In genomic region chr20:3010985-3011723, GRCh38 we compare ENCODE assay signal across 11 cellular contexts. TPM values are rescaled to one million over a fixed set of nuclear protein-coding genes. Genes with fewer than 3 reads are reported as not detected.
DNase-seq lines count a peak whose midpoint lies in the region; ATAC-seq, FAIRE-seq and TF ChIP-seq lines count a peak whose summit lies in the region.
"Had no signal": no experiment of that assay in that cellular context is flagged by ENCODE, and none has a peak within 500 bp of the region (broad histone marks: within the 10 kb centered on the region; RNA-seq: fewer than 3 reads in every experiment).

No MANE protein-coding gene starts in this region.

- H3K36me3 Mint-ChIP-seq in astrocyte (ENCODE audit: low read depth, unreplicated experiment), result peaks cover 24% of the 10 kb centered on the region
- peaks cover 8 to 41% (median 26%) of the 10 kb centered on the region in 5 donors for H3K36me3 Mint-ChIP-seq in naive thymus-derived CD4-positive, alpha-beta T cell

- POLR2A ChIA-PET in naive thymus-derived CD4-positive, alpha-beta T cell (lab: Charles Lee), result no interaction called here

- peaks cover 17% of the 10 kb centered on the region for H3K4me1 Mint-ChIP-seq in astrocyte (ENCODE audit: low read depth, unreplicated experiment)
- H3K4me1 Mint-ChIP-seq in naive thymus-derived CD4-positive, alpha-beta T cell, result peaks cover 0 to 44% (median 4%) of the 10 kb centered on the region in 7 donors

- peak; percentile 46 for DNase-seq in activated CD4-positive, alpha-beta T cell treated with anti-CD3 and anti-CD28 coated beads for 48 hours
- no peak for DNase-seq in activated CD4-positive, alpha-beta T cell treated with anti-CD3 and anti-CD28 coated beads for 1 hour
- DNase-seq in HTR-8/SVneo (ENCODE audit: insufficient read length, low spot score) (peak; percentile 17), astrocyte (ENCODE audit: low read depth) (peak; percentile 73), anterior cingulate cortex (lab: John Stamatoyannopoulos, UW) (no peak), NCI-H2171 (lab: John Stamatoyannopoulos, UW) (no peak)
- DNase-seq in naive thymus-derived CD4-positive, alpha-beta T cell, result no peak

- WGBS in gastroesophageal sphincter (ENCODE audit: low coverage in 1 of 2), 2 donors, result 50 to 58% methylated on average over 1 of the region's 1 CpG

- H3K27me3 Mint-ChIP-seq in astrocyte (ENCODE audit: low read depth, unreplicated experiment), result no peaks in the 10 kb centered on the region
- H3K27me3 Mint-ChIP-seq in naive thymus-derived CD4-positive, alpha-beta T cell, result no peaks in the 10 kb centered on the region
- H3K27me3 Mint-ChIP-seq: dendritic cell treated with granulocyte-macrophage colony-stimulating factor and Interleukin-4, amounts not matched to agents 40 ng/mL and 50 ng/mL, for 4 days had no signal

- peaks cover 13% of the 10 kb centered on the region for H4K20me1 ChIP-seq in astrocyte (ENCODE audit: insufficient read depth, low read length)

- intact Hi-C loops in naive thymus-derived CD4-positive, alpha-beta T cell (cut with micrococcal nuclease), result no loop called here

- H3K4me3 ChIP-seq in astrocyte (ENCODE audit: insufficient read depth, low read depth, low read length) (no peak overlapping the region), gastroesophageal sphincter (no peak overlapping the region)
- H3K4me3 ChIP-seq in naive thymus-derived CD4-positive, alpha-beta T cell (ENCODE audit: low read length), result no peak overlapping the region

- H2AFZ ChIP-seq in astrocyte (ENCODE audit: low read depth, low read length), result no peak overlapping the region

- H3K36me3 ChIP-seq in astrocyte (ENCODE audit: insufficient read depth, low read length), result peaks cover 19% of the 10 kb centered on the region
- H3K36me3 ChIP-seq in naive thymus-derived CD4-positive, alpha-beta T cell (ENCODE audit: control insufficient read depth in 2 of 3, insufficient read depth in 3 of 3, low read length in 3 of 3), result peaks cover 0 to 37% (median 10%) of the 10 kb centered on the region in 3 experiments
- peaks cover 3 to 98% of the 10 kb centered on the region in 2 donors for H3K36me3 ChIP-seq in gastroesophageal sphincter

- no peak for ATAC-seq in naive thymus-derived CD4-positive, alpha-beta T cell
- no peak for ATAC-seq in gastroesophageal sphincter

- H3K9ac ChIP-seq in astrocyte (ENCODE audit: low read length), result no peak overlapping the region

- H3K27ac ChIP-seq in astrocyte (ENCODE audit: low read depth, low read length) (peak overlapping the region; percentile 7), gastroesophageal sphincter (no peak overlapping the region)
- no peak overlapping the region for H3K27ac ChIP-seq in naive thymus-derived CD4-positive, alpha-beta T cell (ENCODE audit: low read depth, low read length)
- H3K27ac ChIP-seq: neutrophil, VCaP had no signal

- FAIRE-seq in HTR-8/SVneo (lab: Jason Lieb, UNC), result no peak
- FAIRE-seq in astrocyte (lab: Jason Lieb, UNC), result no peak

- H3K27ac Mint-ChIP-seq in astrocyte (ENCODE audit: unreplicated experiment), result no peak overlapping the region
- peak overlapping the region in 5 of 9 donors; percentile 0 to 74 (median 36) for H3K27ac Mint-ChIP-seq in naive thymus-derived CD4-positive, alpha-beta T cell
- H3K27ac Mint-ChIP-seq: dendritic cell treated with granulocyte-macrophage colony-stimulating factor and Interleukin-4, amounts not matched to agents 40 ng/mL and 50 ng/mL, for 4 days had no signal

- TF ChIP-seq EP300 in gastroesophageal sphincter (IDR thresholded peaks at IDR 0.05), result no peak

- H3K9me3 ChIP-seq in astrocyte (ENCODE audit: insufficient read depth, low read depth, low read length) (no peaks in the 10 kb centered on the region), gastroesophageal sphincter (no peaks in the 10 kb centered on the region)
- no peaks in the 10 kb centered on the region for H3K9me3 ChIP-seq in naive thymus-derived CD4-positive, alpha-beta T cell (ENCODE audit: control insufficient read depth in 2 of 3, low read length in 3 of 3)
- H3K9me3 ChIP-seq: neutrophil had no signal

- no peaks in the 10 kb centered on the region for H3K79me2 ChIP-seq in astrocyte (ENCODE audit: insufficient read depth, low read length)

- H3K9me3 Mint-ChIP-seq in astrocyte (ENCODE audit: unreplicated experiment), result no peaks in the 10 kb centered on the region
- peaks cover 0 to 2% (median 0%) of the 10 kb centered on the region in 11 donors for H3K9me3 Mint-ChIP-seq in naive thymus-derived CD4-positive, alpha-beta T cell
- H3K9me3 Mint-ChIP-seq: dendritic cell treated with granulocyte-macrophage colony-stimulating factor and Interleukin-4, amounts not matched to agents 40 ng/mL and 50 ng/mL, for 4 days had no signal

- peak overlapping the region; percentile 24 for H3K4me2 ChIP-seq in astrocyte (ENCODE audit: low read length)

- H3K27me3 ChIP-seq in astrocyte (ENCODE audit: insufficient read depth, low read length) (no peaks in the 10 kb centered on the region), gastroesophageal sphincter (no peaks in the 10 kb centered on the region)
- no peaks in the 10 kb centered on the region for H3K27me3 ChIP-seq in naive thymus-derived CD4-positive, alpha-beta T cell (ENCODE audit: control insufficient read depth in 2 of 2, insufficient read depth in 2 of 2, low read length in 2 of 2)
- H3K27me3 ChIP-seq: neutrophil had no signal

- H3K4me1 ChIP-seq in astrocyte (ENCODE audit: insufficient read depth, low read length), result peaks cover 13% of the 10 kb centered on the region
- H3K4me1 ChIP-seq in naive thymus-derived CD4-positive, alpha-beta T cell (ENCODE audit: control insufficient read depth in 2 of 2, insufficient read depth in 2 of 2, low read length in 2 of 2), result no peaks in the 10 kb centered on the region
- H3K4me1 ChIP-seq in gastroesophageal sphincter, result no peaks in the 10 kb centered on the region

- CTCF ChIA-PET in naive thymus-derived CD4-positive, alpha-beta T cell (lab: Charles Lee), result no interaction called here

- TF ChIP-seq CTCF in astrocyte (IDR thresholded peaks at IDR 0.05; ENCODE audit: insufficient read depth, low read depth, low read length), result no peak
- TF ChIP-seq CTCF in gastroesophageal sphincter (IDR thresholded peaks at IDR 0.05), result no peak

- H3K4me3 Mint-ChIP-seq in astrocyte (ENCODE audit: unreplicated experiment), result no peak overlapping the region
- H3K4me3 Mint-ChIP-seq in naive thymus-derived CD4-positive, alpha-beta T cell, result peak overlapping the region in 1 of 10 donors; percentile 16
- H3K4me3 Mint-ChIP-seq: dendritic cell treated with granulocyte-macrophage colony-stimulating factor and Interleukin-4, amounts not matched to agents 40 ng/mL and 50 ng/mL, for 4 days had no signal

- TF ChIP-seq POLR2A in gastroesophageal sphincter (IDR thresholded peaks at IDR 0.05), result no peak

RNA-seq across cellular contexts. Expression of gene GNRH2, which starts 32.3 kb away (rescaled TPM):
- total RNA-seq in astrocyte, result 0.89 and 1.4 TPM in 2 replicates
- total RNA-seq in naive thymus-derived CD4-positive, alpha-beta T cell, result 1 to 10 TPM in 4 of 5 experiments, under 1 TPM in 1; 0.88 to 2.9 (median 1.4) TPM
- polyA plus RNA-seq in naive thymus-derived CD4-positive, alpha-beta T cell, result not detected
- under 1 TPM in 1 of 4 donors, not detected in 3; 0.54 TPM for total RNA-seq in gastroesophageal sphincter

RNA-seq across cellular contexts. Expression of gene MRPS26, which starts 34.7 kb away (rescaled TPM):
- total RNA-seq in astrocyte (27.3 and 29.0 TPM in 2 replicates), gastroesophageal sphincter (10 to 100 TPM; 67.3 to 80.8 (median 72.7) TPM)
- 10 to 100 TPM; 22.2 to 41.6 (median 29.5) TPM for total RNA-seq in naive thymus-derived CD4-positive, alpha-beta T cell
- polyA plus RNA-seq in naive thymus-derived CD4-positive, alpha-beta T cell, result 10 to 100 TPM; 71.6 to 94.2 TPM

Comparison
In these comparisons a context has a peak if more than half of its experiments do, and no peak if none do; other contexts are left out.
1. DNase-seq: peak in activated CD4-positive, alpha-beta T cell treated with anti-CD3 and anti-CD28 coated beads for 48 hours (single experiment), HTR-8/SVneo (single experiment) and astrocyte (single experiment); none in activated CD4-positive, alpha-beta T cell treated with anti-CD3 and anti-CD28 coated beads for 1 hour (single experiment), naive thymus-derived CD4-positive, alpha-beta T cell (0 of 9), anterior cingulate cortex (0 of 58) and NCI-H2171 (single experiment).